24 cellular contexts compared by ENCODE assay signal in the genomic region with DNA sequence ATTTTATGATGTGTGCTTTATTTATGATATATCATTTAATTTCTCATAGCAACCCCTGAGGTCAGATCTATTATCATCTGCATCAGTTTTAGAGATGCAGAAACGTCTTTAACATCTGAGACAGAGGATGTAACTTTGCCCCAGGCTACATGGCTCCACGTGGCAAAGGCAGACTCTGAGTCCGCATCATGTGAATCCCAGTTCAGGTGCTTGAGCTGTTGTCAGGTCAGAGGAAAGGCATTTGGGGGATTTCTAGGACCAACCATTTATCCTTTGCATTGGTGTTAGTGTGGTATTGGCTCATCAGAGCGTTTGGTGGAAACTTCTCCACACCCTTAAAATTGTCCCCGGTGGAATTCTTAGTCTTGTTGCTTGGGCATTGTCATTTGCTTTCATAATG. TPM values are rescaled to one million over a fixed set of nuclear protein-coding genes. Genes with fewer than 3 reads are reported as not detected.
"Had no signal": no experiment of that assay in that cellular context is flagged by ENCODE, and none has a peak within 500 bp of the region (broad histone marks: within the 10 kb centered on the region; RNA-seq: fewer than 3 reads in every experiment).

No MANE protein-coding gene starts in this region.

- H3K9me3 Mint-ChIP-seq: IgD-negative memory B cell, T-cell had no signal

- H3K4me1 Mint-ChIP-seq: IgD-negative memory B cell, T-cell had no signal

- H3K9me3 ChIP-seq: MG63, SK-N-SH had no signal

- ATAC-seq: K562, Panc1, PC-3, T-cell had no signal

- H3K27ac Mint-ChIP-seq: T-cell had no signal

- H3K36me3 Mint-ChIP-seq: T-cell had no signal

- H3K4me3 Mint-ChIP-seq: IgD-negative memory B cell, T-cell had no signal

- DNase-seq: Kasumi-1, MG63, NCI-H1092, NCI-H1105 treated with DMSO at 0.1 percent for 48 hours, NCI-H1436, NCI-H187, NCI-H2029, NCI-H2081 treated with DMSO at 0.1 percent for 48 hours, NCI-H2171 treated with DMSO at 0.1 percent for 48 hours, NCI-H345, NCI-H446 treated with DMSO at 0.1 percent for 48 hours, NCI-H524, NCI-H526 treated with DMSO at 0.1 percent for 48 hours, NCI-H774, PC-3, SHP77, SK-N-SH, SW 1271, T-cell had no signal

RNA-seq across cellular contexts. Expression of a gene that starts 10.8 kb away (rescaled TPM):
- total RNA-seq: K562, OCI-LY7, PC-3, SK-MEL-5, T-cell had no signal
